ENCODE assay signal across 9 cellular contexts in the genomic region with DNA sequence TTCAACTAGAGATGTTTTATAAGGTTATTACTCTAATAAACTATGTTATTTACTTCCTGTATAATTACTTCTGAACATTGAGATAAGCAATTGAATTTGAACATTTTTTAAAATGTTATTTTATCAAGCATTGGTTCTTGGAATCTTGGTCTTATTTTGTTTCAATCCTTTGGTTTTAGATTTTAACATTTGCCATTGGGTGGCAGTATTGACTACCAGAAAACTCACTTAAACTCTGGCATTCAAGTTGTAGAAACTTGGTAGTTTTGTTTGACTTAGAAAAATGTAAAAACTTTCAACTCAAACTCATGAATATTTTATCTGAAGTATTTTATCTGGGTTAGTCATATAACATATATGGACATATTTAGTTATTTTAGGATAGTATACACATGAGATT. TPM values are rescaled to one million over a fixed set of nuclear protein-coding genes. Genes with fewer than 3 reads are reported as not detected.
A peak's percentile ranks its signal among the peaks of the same experiment; 100 is the strongest.
DNase-seq lines count a peak whose midpoint lies in the region; TF ChIP-seq lines count a peak whose summit lies in the region.
"Had no signal": no experiment of that assay in that cellular context is flagged by ENCODE, and none has a peak within 500 bp of the region (broad histone marks: within the 10 kb centered on the region; RNA-seq: fewer than 3 reads in every experiment).

No MANE protein-coding gene starts in this region.

- intact Hi-C loops in spleen (cut with DNase I; ENCODE audit: low total_unique reads), result no loop called here

- no peak overlapping the region for H2AFZ ChIP-seq in OCI-LY3 (ENCODE audit: low read depth, low read length)

- H4K20me1 ChIP-seq in OCI-LY3 (ENCODE audit: insufficient read depth, low read length), result no peaks in the 10 kb centered on the region

- no peak overlapping the region for H3K4me2 ChIP-seq in OCI-LY3 (ENCODE audit: low read length)

- H3K36me3 ChIP-seq in OCI-LY3 (replicated peaks; ENCODE audit: low read depth, low read length) (no peaks in the 10 kb centered on the region), spleen (no peaks in the 10 kb centered on the region)

- H3K4me3 ChIP-seq in OCI-LY3 (ENCODE audit: low read length), result no peak overlapping the region
- H3K4me3 ChIP-seq in retinal pigment epithelial cell (ENCODE audit: low read length), result no peak overlapping the region
- no peak overlapping the region for H3K4me3 ChIP-seq in spleen

- DNase-seq in DMS53 (lab: John Stamatoyannopoulos, UW), result peak; percentile 29
- no peak for DNase-seq in DMS53 treated with DMSO at 0.1 percent for 48 hours (lab: John Stamatoyannopoulos, UW; ENCODE audit: unreplicated experiment)
- DNase-seq in fibroblast of peridontal ligament (ENCODE audit: extremely low read depth), result peak; percentile 12
- DNase-seq in retinal pigment epithelial cell (ENCODE audit: low read depth), result no peak
- DNase-seq in NCI-H2196 treated with DMSO at 0.1 percent for 48 hours (lab: John Stamatoyannopoulos, UW; ENCODE audit: unreplicated experiment), result no peak
- DNase-seq in NCI-H2171 treated with DMSO at 0.1 percent for 48 hours (lab: John Stamatoyannopoulos, UW), result no peak
- no peak for DNase-seq in spleen
- DNase-seq: activated CD8-positive, alpha-beta memory T cell treated with anti-CD3 and anti-CD28 coated beads, Interleukin-2, amount 50 U/mL, for 4 hours had no signal

- no peak for TF ChIP-seq POLR2A in spleen (IDR thresholded peaks at IDR 0.05)

- H3K27ac ChIP-seq in OCI-LY3 (ENCODE audit: low read length) (no peak overlapping the region), spleen (no peak overlapping the region)

- H3K79me2 ChIP-seq in OCI-LY3 (ENCODE audit: low read length), result no peaks in the 10 kb centered on the region

- TF ChIP-seq CTCF in OCI-LY3 (IDR thresholded peaks at IDR 0.05; ENCODE audit: low read depth, low read length) (peak; percentile 50), retinal pigment epithelial cell (conservative IDR thresholded peaks at IDR 0.05; ENCODE audit: low read depth, low read length) (peak; percentile 49), spleen (IDR thresholded peaks at IDR 0.05 in 8 of 11, conservative IDR thresholded peaks at IDR 0.05 in 3 of 11) (no peak)

- H3K4me1 ChIP-seq in OCI-LY3 (ENCODE audit: low read length) (no peaks in the 10 kb centered on the region), spleen (no peaks in the 10 kb centered on the region)

- H3K27me3 ChIP-seq in OCI-LY3 (ENCODE audit: low read depth, low read length) (no peaks in the 10 kb centered on the region), spleen (replicated peaks in 1 of 7) (no peaks in the 10 kb centered on the region)

- H3K9ac ChIP-seq in OCI-LY3 (ENCODE audit: low read length), result no peak overlapping the region

- H3K9me3 ChIP-seq in OCI-LY3 (ENCODE audit: insufficient read depth, low read length) (no peaks in the 10 kb centered on the region), spleen (peaks cover 0 to 8% (median 0%) of the 10 kb centered on the region in 8 donors)

RNA-seq across cellular contexts. Expression of a gene that starts 48.1 kb away (rescaled TPM):
- total RNA-seq in spleen, result 1 to 10 TPM in 6 of 7 donors, under 1 TPM in 1; 0.80 to 6.3 (median 3.8) TPM
- under 1 TPM; 0.29 to 0.80 (median 0.37) TPM for polyA plus RNA-seq in spleen

Comparison
In these comparisons a context has a peak if more than half of its experiments do, and no peak if none do; other contexts are left out.
1. DNase-seq: peak in DMS53 (single experiment) and fibroblast of peridontal ligament (single experiment); none in DMS53 treated with DMSO at 0.1 percent for 48 hours (single experiment), retinal pigment epithelial cell (single experiment), NCI-H2196 treated with DMSO at 0.1 percent for 48 hours (single experiment), NCI-H2171 treated with DMSO at 0.1 percent for 48 hours (single experiment) and spleen (single experiment).
2. CTCF ChIP-seq: peak in OCI-LY3 (single experiment) and retinal pigment epithelial cell (single experiment); none in spleen (0 of 11).